19 cellular contexts compared by ENCODE assay signal in genomic region chr7:139426258-139427028, GRCh38. TPM values are rescaled to one million over a fixed set of nuclear protein-coding genes. Genes with fewer than 3 reads are reported as not detected.
DNase-seq lines count a peak whose midpoint lies in the region; ATAC-seq, FAIRE-seq and TF ChIP-seq lines count a peak whose summit lies in the region.
"Had no signal": no experiment of that assay in that cellular context is flagged by ENCODE, and none has a peak within 500 bp of the region (broad histone marks: within the 10 kb centered on the region; RNA-seq: fewer than 3 reads in every experiment).

No MANE protein-coding gene starts in this region.

- no CpG with 5 or more reads among the region's 12 CpGs for WGBS in H9 (ENCODE audit: extremely low coverage, insufficient read length, low lambda C conversion rate)

- H3K9ac ChIP-seq in H9 (ENCODE audit: extremely low read depth, insufficient read length, low read length) (no peak overlapping the region), astrocyte (ENCODE audit: low read length) (no peak overlapping the region)

- no peak overlapping the region for H3K18ac ChIP-seq in H9 (ENCODE audit: insufficient read length, low read depth, low read length)

- no peak for TF ChIP-seq CTCF in CD8-positive, alpha-beta T cell (IDR thresholded peaks at IDR 0.05)
- TF ChIP-seq CTCF in H9 (conservative IDR thresholded peaks at IDR 0.05) (no peak), astrocyte (IDR thresholded peaks at IDR 0.05; ENCODE audit: insufficient read depth, low read depth, low read length) (no peak), vagina (IDR thresholded peaks at IDR 0.05) (no peak)

- no peak overlapping the region for H3K4ac ChIP-seq in H9 (ENCODE audit: low read depth, low read length)

- no peak overlapping the region for H3K56ac ChIP-seq in H9 (ENCODE audit: insufficient read length, low read depth, low read length)

- no peak overlapping the region for H3K4me3 Mint-ChIP-seq in CD8-positive, alpha-beta T cell
- H3K4me3 Mint-ChIP-seq in H9 (no peak overlapping the region), astrocyte (ENCODE audit: unreplicated experiment) (no peak overlapping the region)
- H3K4me3 Mint-ChIP-seq: activated CD8-positive, alpha-beta T cell treated with anti-CD3 and anti-CD28 coated beads, Interleukin-2, amount 10 ng/mL, durations not matched to agents 7 days and 5 days had no signal

- no peak overlapping the region for H4K8ac ChIP-seq in H9 (replicated peaks; ENCODE audit: insufficient read length, low read depth, low read length)

- H3K27me3 Mint-ChIP-seq in CD8-positive, alpha-beta T cell (ENCODE audit: low read depth) = no peaks in the 10 kb centered on the region
- H3K27me3 Mint-ChIP-seq in H9 (ENCODE audit: low read depth) (no peaks in the 10 kb centered on the region), astrocyte (ENCODE audit: low read depth, unreplicated experiment) (no peaks in the 10 kb centered on the region)

- no peak overlapping the region for H3T11ph ChIP-seq in H9 (ENCODE audit: low read length)

- no peak overlapping the region for H3K4me3 ChIP-seq in CD8-positive, alpha-beta T cell (ENCODE audit: low read depth, low read length)
- H3K4me3 ChIP-seq in astrocyte (ENCODE audit: insufficient read depth, low read depth, low read length) = no peak overlapping the region
- H3K4me3 ChIP-seq in vagina = no peak overlapping the region
- H3K4me3 ChIP-seq: prostate gland, SJSA1, tibial nerve had no signal

- H3K27ac ChIP-seq in CD8-positive, alpha-beta T cell (ENCODE audit: low read depth, low read length) = no peak overlapping the region
- no peak overlapping the region for H3K27ac ChIP-seq in H9 (ENCODE audit: insufficient read length, low read depth, low read length)
- no peak overlapping the region for H3K27ac ChIP-seq in astrocyte (ENCODE audit: low read depth, low read length)
- H3K27ac ChIP-seq in vagina = no peak overlapping the region
- H3K27ac ChIP-seq: brain microvascular endothelial cell, C4-2B, prostate gland, SJSA1, tibial nerve had no signal

- no peak overlapping the region for H2BK12ac ChIP-seq in H9 (ENCODE audit: insufficient read length, low read depth, low read length)

- H2BK5ac ChIP-seq in H9 (ENCODE audit: insufficient read length, low read length) = no peak overlapping the region

- intact Hi-C loops in CD8-positive, alpha-beta T cell (cut with DNase I, micrococcal nuclease) = no loop called here
- intact Hi-C loops in vagina (cut with DNase I) = no loop called here

- H2AK5ac ChIP-seq in H9 (ENCODE audit: insufficient read length, low read length) = no peak overlapping the region

- H3K36me3 ChIP-seq in CD8-positive, alpha-beta T cell (ENCODE audit: insufficient read depth, low read length) = peaks cover 11% of the 10 kb centered on the region
- peaks cover 12% of the 10 kb centered on the region for H3K36me3 ChIP-seq in astrocyte (ENCODE audit: insufficient read depth, low read length)
- H3K36me3 ChIP-seq in vagina = peaks cover 0 to 15% of the 10 kb centered on the region in 2 donors
- H3K36me3 ChIP-seq: prostate gland had no signal

- H4K91ac ChIP-seq in H9 (ENCODE audit: insufficient read length, low read depth, low read length) = no peak overlapping the region

- no peak overlapping the region for H2AFZ ChIP-seq in H9 (ENCODE audit: low read length)
- no peak overlapping the region for H2AFZ ChIP-seq in astrocyte (ENCODE audit: low read depth, low read length)

- H3K23me2 ChIP-seq in H9 (ENCODE audit: insufficient read length, low read depth, low read length, poor library complexity, severe bottlenecking) = no peaks in the 10 kb centered on the region

- H3K79me2 ChIP-seq in H9 (ENCODE audit: insufficient read depth, low read length) = no peaks in the 10 kb centered on the region
- H3K79me2 ChIP-seq in astrocyte (ENCODE audit: insufficient read depth, low read length) = peaks cover 3% of the 10 kb centered on the region

- no peaks in the 10 kb centered on the region for H3K9me3 Mint-ChIP-seq in CD8-positive, alpha-beta T cell
- no peaks in the 10 kb centered on the region for H3K9me3 Mint-ChIP-seq in H9
- no peaks in the 10 kb centered on the region for H3K9me3 Mint-ChIP-seq in astrocyte (ENCODE audit: unreplicated experiment)

- H3K4me1 Mint-ChIP-seq in CD8-positive, alpha-beta T cell (ENCODE audit: low read depth) = no peaks in the 10 kb centered on the region
- H3K4me1 Mint-ChIP-seq in H9 (peaks cover 4 to 8% of the 10 kb centered on the region in 2 experiments), astrocyte (ENCODE audit: low read depth, unreplicated experiment) (no peaks in the 10 kb centered on the region)

- DNase-seq in CD8-positive, alpha-beta T cell = no peak
- no peak for DNase-seq in H9
- DNase-seq in astrocyte (ENCODE audit: low read depth) = no peak
- DNase-seq in medulla oblongata (ENCODE audit: extremely low spot score) = peak; percentile 6
- no peak for DNase-seq in vagina (ENCODE audit: extremely low spot score in 2 of 2)
- no peak for DNase-seq in NCI-H2107 treated with DMSO at 0.1 percent for 48 hours (lab: John Stamatoyannopoulos, UW; ENCODE audit: unreplicated experiment)
- DNase-seq: activated CD8-positive, alpha-beta T cell treated with anti-CD3 and anti-CD28 coated beads, Interleukin-2, amount 10 ng/mL, durations not matched to agents 7 days and 5 days; activated gamma-delta T cell; brain microvascular endothelial cell; NCI-H1694 had no signal

- H2BK15ac ChIP-seq in H9 (ENCODE audit: low read depth, low read length) = no peak overlapping the region

- H2BK20ac ChIP-seq in H9 (ENCODE audit: low read depth, low read length, poor library complexity, severe bottlenecking) = no peak overlapping the region

- no peak overlapping the region for H3K4me2 ChIP-seq in H9 (ENCODE audit: insufficient read depth, insufficient read length, low read length)
- H3K4me2 ChIP-seq in astrocyte (ENCODE audit: low read length) = no peak overlapping the region

- H3K4me1 ChIP-seq in CD8-positive, alpha-beta T cell (ENCODE audit: insufficient read depth, low read length) = no peaks in the 10 kb centered on the region
- H3K4me1 ChIP-seq in H9 (ENCODE audit: insufficient read depth, low read length) (no peaks in the 10 kb centered on the region), astrocyte (ENCODE audit: insufficient read depth, low read length) (no peaks in the 10 kb centered on the region), vagina (no peaks in the 10 kb centered on the region)
- H3K4me1 ChIP-seq: SJSA1 had no signal

- H3K23ac ChIP-seq in H9 (ENCODE audit: insufficient read length, low read depth, low read length) = peak overlapping the region; percentile 31

- peak overlapping the region; percentile 52 for H3K27ac Mint-ChIP-seq in CD8-positive, alpha-beta T cell
- H3K27ac Mint-ChIP-seq in H9 = peak overlapping the region in 1 of 3 experiments; percentile 80; a peak in 2 of 7 replicates
- H3K27ac Mint-ChIP-seq in astrocyte (ENCODE audit: unreplicated experiment) = peak overlapping the region; percentile 34

- POLR2A ChIA-PET in CD8-positive, alpha-beta T cell (lab: Charles Lee) = interaction anchor here (0.7 to 1.5 kb wide), 3 partner anchors 9 to 312 kb away, joined by 3 to 4 read pairs (median 4); partner anchors contain the start of gene LUC7L2

- CTCF ChIA-PET in CD8-positive, alpha-beta T cell (lab: Charles Lee) = no interaction called here

- no peak for ATAC-seq in CD8-positive, alpha-beta T cell
- no peak for ATAC-seq in GM21381 (IDR thresholded peaks at IDR 0.05; ENCODE audit: unreplicated experiment)
- ATAC-seq: activated CD8-positive, alpha-beta T cell treated with anti-CD3 and anti-CD28 coated beads, Interleukin-2, amount 10 ng/mL, durations not matched to agents 7 days and 5 days had no signal

- TF ChIP-seq POLR2A in vagina (IDR thresholded peaks at IDR 0.05) = no peak

- H3K9me3 ChIP-seq in CD8-positive, alpha-beta T cell (ENCODE audit: low read length) = no peaks in the 10 kb centered on the region
- H3K9me3 ChIP-seq in H9 (ENCODE audit: control insufficient read depth, low read depth, low read length) = no peaks in the 10 kb centered on the region
- no peaks in the 10 kb centered on the region for H3K9me3 ChIP-seq in astrocyte (ENCODE audit: insufficient read depth, low read depth, low read length)
- H3K9me3 ChIP-seq in vagina = no peaks in the 10 kb centered on the region
- H3K9me3 ChIP-seq: prostate gland, SJSA1, tibial nerve had no signal

- FAIRE-seq in astrocyte (lab: Jason Lieb, UNC) = no peak
- FAIRE-seq: G401.6, GM19239, islet of Langerhans, TTC549 had no signal

- no peaks in the 10 kb centered on the region for H3K79me1 ChIP-seq in H9 (ENCODE audit: insufficient read depth, low read depth, low read length, poor library complexity, severe bottlenecking)

- H4K20me1 ChIP-seq in H9 (ENCODE audit: control insufficient read depth, insufficient read depth, insufficient read length) = no peaks in the 10 kb centered on the region
- peaks cover 32% of the 10 kb centered on the region for H4K20me1 ChIP-seq in astrocyte (ENCODE audit: insufficient read depth, low read length)

- H3K14ac ChIP-seq in H9 (ENCODE audit: insufficient read depth, low read length) = no peak overlapping the region

- peaks cover 45% of the 10 kb centered on the region for H3K36me3 Mint-ChIP-seq in CD8-positive, alpha-beta T cell
- H3K36me3 Mint-ChIP-seq in H9 (ENCODE audit: insufficient read depth in 1 of 3, low read depth in 3 of 3) (peaks cover 7 to 27% (median 15%) of the 10 kb centered on the region in 3 experiments; a peak in 5 of 7 replicates), astrocyte (ENCODE audit: low read depth, unreplicated experiment) (peaks cover 7% of the 10 kb centered on the region)

- H2BK120ac ChIP-seq in H9 (ENCODE audit: low read depth, low read length, poor library complexity, severe bottlenecking) = no peak overlapping the region

- no peak overlapping the region for H4K5ac ChIP-seq in H9 (ENCODE audit: insufficient read length, low read depth, low read length)

- no peaks in the 10 kb centered on the region for H3K27me3 ChIP-seq in CD8-positive, alpha-beta T cell (ENCODE audit: insufficient read depth, low read length)
- H3K27me3 ChIP-seq in H9 (ENCODE audit: insufficient read depth, low read length) = no peaks in the 10 kb centered on the region
- H3K27me3 ChIP-seq in astrocyte (ENCODE audit: insufficient read depth, low read length) = no peaks in the 10 kb centered on the region
- H3K27me3 ChIP-seq in vagina = no peaks in the 10 kb centered on the region
- H3K27me3 ChIP-seq: brain microvascular endothelial cell, SJSA1, tibial nerve had no signal

RNA-seq across cellular contexts. Expression of gene KLRG2, which starts 57.0 kb away (rescaled TPM):
- not detected for total RNA-seq in CD8-positive, alpha-beta T cell
- total RNA-seq in H9 (2021) (5.8 and 7.1 TPM in 2 replicates), astrocyte (0.22 and 0.43 TPM in 2 replicates), vagina (6.6 TPM)
- total RNA-seq: activated CD8-positive, alpha-beta T cell treated with anti-CD3 and anti-CD28 coated beads, Interleukin-2, amount 10 ng/mL, durations not matched to agents 7 days and 5 days; SJSA1 had no signal
